In genomic region chr2:205696541-205697441, GRCh38 we compare ENCODE assay signal across 12 cellular contexts. TPM values are rescaled to one million over a fixed set of nuclear protein-coding genes. Genes with fewer than 3 reads are reported as not detected.
DNase-seq lines count a peak whose midpoint lies in the region; TF ChIP-seq lines count a peak whose summit lies in the region.
"Had no signal": no experiment of that assay in that cellular context is flagged by ENCODE, and none has a peak within 500 bp of the region (broad histone marks: within the 10 kb centered on the region; RNA-seq: fewer than 3 reads in every experiment).

No MANE protein-coding gene starts in this region.

- H3K27ac ChIP-seq in cingulate gyrus (ENCODE audit: low read depth, low read length) (peak overlapping the region; percentile 39), transverse colon (peak overlapping the region; percentile 77 to 95 (median 87))

- peaks cover 15 to 71% (median 44%) of the 10 kb centered on the region in 4 donors for H3K4me1 ChIP-seq in transverse colon

- no peak for TF ChIP-seq EP300 in transverse colon (IDR thresholded peaks at IDR 0.05; ENCODE audit: low read depth)

- WGBS in transverse colon (ENCODE audit: low coverage in 1 of 2), 2 donors: 66 to 70% methylated on average over 8 to 10 of the region's 10 CpGs

- H3K27me3 ChIP-seq in transverse colon: no peaks in the 10 kb centered on the region
- H3K27me3 ChIP-seq: Peyer's patch had no signal

- no peaks in the 10 kb centered on the region for H3K36me3 ChIP-seq in transverse colon
- H3K36me3 ChIP-seq: Peyer's patch had no signal

- peak in 2 of 5 experiments; percentile 2 to 19 for TF ChIP-seq CTCF in transverse colon (IDR thresholded peaks at IDR 0.05)

- no peaks in the 10 kb centered on the region for H3K9me3 ChIP-seq in transverse colon
- H3K9me3 ChIP-seq: Peyer's patch had no signal

- in situ Hi-C loops in transverse colon (cut with MboI; ENCODE audit: low pct_ligation_motif_present in 1 of 4, low pct_unique_long_range_greater_than_20kb in 1 of 4, low sequenced_read_pairs in 3 of 4): no loop called here

- intact Hi-C loops in transverse colon (cut with DNase I; ENCODE audit: low total_unique reads): no loop called here

- TF ChIP-seq POLR2A in transverse colon (IDR thresholded peaks at IDR 0.05): no peak

- no peak overlapping the region for H3K4me3 ChIP-seq in transverse colon
- H3K4me3 ChIP-seq: Peyer's patch had no signal

- peak; percentile 57 for DNase-seq in NCI-H82 (lab: John Stamatoyannopoulos, UW)
- DNase-seq in NCI-H82 treated with DMSO at 0.1 percent for 48 hours (lab: John Stamatoyannopoulos, UW; ENCODE audit: unreplicated experiment): no peak
- peak; percentile 69 for DNase-seq in medulla oblongata (ENCODE audit: extremely low spot score)
- DNase-seq in transverse colon: no peak
- DNase-seq in NCI-H2081 (lab: John Stamatoyannopoulos, UW): no peak
- DNase-seq in NCI-H187 (lab: John Stamatoyannopoulos, UW): no peak
- DNase-seq in stimulated activated naive CD4-positive, alpha-beta T cell treated with Interleukin-2 at 50 U/mL for 16 hours (lab: John Stamatoyannopoulos, UW): no peak
- DNase-seq: ACHN; activated CD4-positive, alpha-beta T cell treated with anti-CD3 and anti-CD28 coated beads, Interleukin-2, amount 10 ng/mL, durations not matched to agents 7 days and 5 days; left cardiac atrium; Peyer's patch had no signal

RNA-seq across cellular contexts. Expression of gene NRP2, which starts 14.5 kb away (rescaled TPM):
- 100 to 1,000 TPM in 1 of 4 donors, 10 to 100 TPM in 3; 35.1 to 146 (median 63.9) TPM for total RNA-seq in transverse colon

Comparison
In these comparisons a context has a peak if more than half of its experiments do, and no peak if none do; other contexts are left out.
1. DNase-seq: peak in NCI-H82 (single experiment) and medulla oblongata (single experiment); none in NCI-H82 treated with DMSO at 0.1 percent for 48 hours (single experiment), transverse colon (single experiment), NCI-H2081 (0 of 2), NCI-H187 (0 of 2) and stimulated activated naive CD4-positive, alpha-beta T cell treated with Interleukin-2 at 50 U/mL for 16 hours (single experiment).